ENCODE assay signal across 26 cellular contexts in genomic region chr1:208069317-208069716, GRCh38.
A peak's percentile ranks its signal among the peaks of the same experiment; 100 is the strongest.
DNase-seq lines count a peak whose midpoint lies in the region; TF ChIP-seq lines count a peak whose summit lies in the region.
"Had no signal": no experiment of that assay in that cellular context is flagged by ENCODE, and none has a peak within 500 bp of the region (broad histone marks: within the 10 kb centered on the region; RNA-seq: fewer than 3 reads in every experiment).

No MANE protein-coding gene starts in this region.

- TF ChIP-seq POLR2A in transverse colon (IDR thresholded peaks at IDR 0.05): no peak

- H2AFZ ChIP-seq in neural progenitor cell (replicated peaks): no peak overlapping the region

- H3K36me3 Mint-ChIP-seq in neural progenitor cell: peaks cover 13% of the 10 kb centered on the region

- H3K27me3 ChIP-seq in neural progenitor cell: no peaks in the 10 kb centered on the region
- H3K27me3 ChIP-seq in transverse colon: no peaks in the 10 kb centered on the region
- no peaks in the 10 kb centered on the region for H3K27me3 ChIP-seq in dorsolateral prefrontal cortex
- H3K27me3 ChIP-seq: tibial nerve had no signal

- peaks cover 12% of the 10 kb centered on the region for H3K27me3 Mint-ChIP-seq in neural progenitor cell (ENCODE audit: insufficient read depth, low read depth)

- H3K79me2 ChIP-seq in neural progenitor cell (ENCODE audit: low read depth): no peaks in the 10 kb centered on the region

- peak overlapping the region; percentile 5 for H3K4me2 ChIP-seq in neural progenitor cell
- H3K4me2 ChIP-seq: smooth muscle cell had no signal

- no peak overlapping the region for H3K27ac ChIP-seq in neural progenitor cell
- no peak overlapping the region for H3K27ac ChIP-seq in transverse colon
- H3K27ac ChIP-seq in dorsolateral prefrontal cortex: peak overlapping the region in 2 of 59 donors; percentile 26 to 38
- H3K27ac ChIP-seq: tibial nerve, WERI-Rb-1 had no signal

- peaks cover 52% of the 10 kb centered on the region for H3K4me1 Mint-ChIP-seq in neural progenitor cell
- H3K4me1 Mint-ChIP-seq: activated CD4-positive, alpha-beta T cell treated with anti-CD3 and anti-CD28 coated beads, Interleukin-2, amount 10 ng/mL, durations not matched to agents 24 days and 14 days; CD8-positive, alpha-beta memory T cell had no signal

- H3K9ac ChIP-seq in neural progenitor cell: no peak overlapping the region

- H3F3A ChIP-seq in neural progenitor cell (ENCODE audit: low read depth): no peaks in the 10 kb centered on the region

- no peaks in the 10 kb centered on the region for H3K9me3 Mint-ChIP-seq in neural progenitor cell
- H3K9me3 Mint-ChIP-seq: activated CD4-positive, alpha-beta T cell treated with anti-CD3 and anti-CD28 coated beads, Interleukin-2, amount 10 ng/mL, durations not matched to agents 24 days and 14 days; activated T-cell treated with anti-CD3 and anti-CD28 coated beads, Interleukin-2, amount 50 U/mL, for 4 hours; CD8-positive, alpha-beta memory T cell had no signal

- intact Hi-C loops in transverse colon (cut with DNase I; ENCODE audit: low total_unique reads): no loop called here
- intact Hi-C loops in dorsolateral prefrontal cortex (cut with DNase I): no loop called here

- in situ Hi-C loops in transverse colon (cut with MboI; ENCODE audit: low pct_ligation_motif_present in 1 of 4, low pct_unique_long_range_greater_than_20kb in 1 of 4, low sequenced_read_pairs in 3 of 4): no loop called here

- DNase-seq in NCI-H1417 (lab: John Stamatoyannopoulos, UW) (peak in 2 of 3 experiments; percentile 60 to 84), NCI-H1417 treated with DMSO at 0.1 percent for 48 hours (lab: John Stamatoyannopoulos, UW) (no peak), NCI-H1105 (lab: John Stamatoyannopoulos, UW) (peak; percentile 56), SK-N-DZ (ENCODE audit: low spot score) (peak; percentile 18), neural progenitor cell (ENCODE audit: low spot score) (no peak), transverse colon (no peak), dorsolateral prefrontal cortex (no peak)
- no peak for DNase-seq in activated naive CD4-positive, alpha-beta T cell treated with Interleukin-2 at 50 U/mL for 16 hours
- DNase-seq: activated CD4-positive, alpha-beta T cell treated with anti-CD3 and anti-CD28 coated beads, Interleukin-2, amount 10 ng/mL, durations not matched to agents 24 days and 14 days; activated T-cell treated with anti-CD3 and anti-CD28 coated beads, Interleukin-2, amount 50 U/mL, for 4 hours; CD8-positive, alpha-beta memory T cell; cerebellar nuclear complex; DMS53; GF-D8; KBM-7; left ventricle myocardium superior; NCI-H187 treated with DMSO at 0.1 percent for 48 hours; NK-92 treated with Interleukin-12 subunit alpha and Interleukin-12 subunit beta, amount 100 ng/mL, for 24 hours; SHP77; stimulated activated CD4-positive, alpha-beta T cell treated with anti-CD3 and anti-CD28 coated beads, Interleukin-2, amount 100 ng/mL, for 24 hours; SW 1271; T1000 had no signal

- no peak overlapping the region for H3K27ac Mint-ChIP-seq in neural progenitor cell
- H3K27ac Mint-ChIP-seq: activated CD4-positive, alpha-beta T cell treated with anti-CD3 and anti-CD28 coated beads, Interleukin-2, amount 10 ng/mL, durations not matched to agents 24 days and 14 days; CD8-positive, alpha-beta memory T cell had no signal

- H3K36me3 ChIP-seq in neural progenitor cell (no peaks in the 10 kb centered on the region), transverse colon (no peaks in the 10 kb centered on the region)
- H3K36me3 ChIP-seq: HAP-1, WERI-Rb-1 had no signal

- no peak overlapping the region for H3K4me3 ChIP-seq in neural progenitor cell
- H3K4me3 ChIP-seq in transverse colon: no peak overlapping the region
- no peak overlapping the region for H3K4me3 ChIP-seq in dorsolateral prefrontal cortex
- H3K4me3 ChIP-seq: HAP-1, smooth muscle cell, tibial nerve had no signal

- TF ChIP-seq CTCF in neural progenitor cell (IDR thresholded peaks at IDR 0.05) (no peak), transverse colon (IDR thresholded peaks at IDR 0.05) (no peak), dorsolateral prefrontal cortex (IDR thresholded peaks at IDR 0.05 in 54 of 56, conservative IDR thresholded peaks at IDR 0.05 in 2 of 56; ENCODE audit: low read depth in 1 of 56, partially characterized antibody in 56 of 56) (no peak)

- WGBS in transverse colon (ENCODE audit: low coverage in 1 of 2), 2 donors: 78% methylated on average over 8 of the region's 8 CpGs; no CpG with 5 or more reads in 1 of the 2 donors

- H3K4me3 Mint-ChIP-seq in neural progenitor cell: no peak overlapping the region
- H3K4me3 Mint-ChIP-seq: activated CD4-positive, alpha-beta T cell treated with anti-CD3 and anti-CD28 coated beads, Interleukin-2, amount 10 ng/mL, durations not matched to agents 24 days and 14 days; activated T-cell treated with anti-CD3 and anti-CD28 coated beads, Interleukin-2, amount 50 U/mL, for 4 hours; CD8-positive, alpha-beta memory T cell had no signal

- H3K4me1 ChIP-seq in neural progenitor cell (peaks cover 22% of the 10 kb centered on the region), transverse colon (no peaks in the 10 kb centered on the region)
- H3K4me1 ChIP-seq: HAP-1 had no signal

- H4K20me1 ChIP-seq in neural progenitor cell (ENCODE audit: low read depth): no peaks in the 10 kb centered on the region

- no peak for TF ChIP-seq EP300 in transverse colon (IDR thresholded peaks at IDR 0.05; ENCODE audit: low read depth)

- no peaks in the 10 kb centered on the region for H3K9me3 ChIP-seq in neural progenitor cell (ENCODE audit: low read depth)
- no peaks in the 10 kb centered on the region for H3K9me3 ChIP-seq in transverse colon
- H3K9me3 ChIP-seq: HAP-1, tibial nerve had no signal

Comparison
In these comparisons a context has a peak if more than half of its experiments do, and no peak if none do; other contexts are left out.
1. DNase-seq: peak in NCI-H1417 (2 of 3), NCI-H1105 (single experiment) and SK-N-DZ (single experiment); none in NCI-H1417 treated with DMSO at 0.1 percent for 48 hours (single experiment), neural progenitor cell (single experiment), transverse colon (single experiment), activated naive CD4-positive, alpha-beta T cell treated with Interleukin-2 at 50 U/mL for 16 hours (single experiment) and dorsolateral prefrontal cortex (0 of 10).